Comparison of ENCODE assay signal across 8 cellular contexts in genomic region chr19:57280913-57281425, GRCh38. TPM values are rescaled to one million over a fixed set of nuclear protein-coding genes. Genes with fewer than 3 reads are reported as not detected.
DNase-seq lines count a peak whose midpoint lies in the region; ATAC-seq, FAIRE-seq and TF ChIP-seq lines count a peak whose summit lies in the region.

No MANE protein-coding gene starts in this region.

- peak overlapping the region; percentile 90 to 98 (median 96) for H3K27ac ChIP-seq in BLaER1 treated with 17β-estradiol and CSF1 and Interleukin-3, amounts not matched to agents 10 nM and 100 nM
- H3K27ac ChIP-seq in SJSA1 (peak overlapping the region; percentile 98), epithelial cell of prostate (peak overlapping the region; percentile 100)

- peaks cover 28 to 45% (median 43%) of the 10 kb centered on the region in 11 experiments for H3K36me3 ChIP-seq in BLaER1 treated with 17β-estradiol and CSF1 and Interleukin-3, amounts not matched to agents 10 nM and 100 nM
- H3K36me3 ChIP-seq in SJSA1, result peaks cover 41% of the 10 kb centered on the region

- ATAC-seq in HG02938 (IDR thresholded peaks at IDR 0.05; ENCODE audit: unreplicated experiment) (no peak), HG03039 (IDR thresholded peaks at IDR 0.05; ENCODE audit: unreplicated experiment) (no peak)

- no peaks in the 10 kb centered on the region for H3K9me3 ChIP-seq in BLaER1 treated with 17β-estradiol and CSF1 and Interleukin-3, amounts not matched to agents 10 nM and 100 nM (replicated peaks in 1 of 11)
- no peaks in the 10 kb centered on the region for H3K9me3 ChIP-seq in SJSA1 (replicated peaks)

- peaks cover 20 to 33% (median 27%) of the 10 kb centered on the region in 10 experiments for H3K4me1 ChIP-seq in BLaER1 treated with 17β-estradiol and CSF1 and Interleukin-3, amounts not matched to agents 10 nM and 100 nM
- peaks cover 14% of the 10 kb centered on the region for H3K4me1 ChIP-seq in SJSA1 (replicated peaks)

- TF ChIP-seq POLR2A in GM12892 (IDR thresholded peaks at IDR 0.05; ENCODE audit: low read depth, low read length), result no peak

- H3K4me2 ChIP-seq in BLaER1 treated with 17β-estradiol and CSF1 and Interleukin-3, amounts not matched to agents 10 nM and 100 nM, result peak overlapping the region; percentile 82 to 99 (median 95)

- DNase-seq in GM12892 (ENCODE audit: insufficient read length) (no peak), SJSA1 (ENCODE audit: low read depth in 1 of 2, low spot score in 2 of 2) (peak in 1 of 2 experiments; percentile 24), epithelial cell of prostate (ENCODE audit: low read depth, low spot score) (no peak), pons (ENCODE audit: low spot score) (peak; percentile 15), HuH-7.5 (ENCODE audit: low spot score) (no peak)

- H3K4me3 ChIP-seq in BLaER1 treated with 17β-estradiol and CSF1 and Interleukin-3, amounts not matched to agents 10 nM and 100 nM, result peak overlapping the region; percentile 67 to 100 (median 92)
- H3K4me3 ChIP-seq in SJSA1, result peak overlapping the region; percentile 66

- FAIRE-seq in GM12892 (lab: Jason Lieb, UNC), result peak; percentile 60

- no peaks in the 10 kb centered on the region for H3K27me3 ChIP-seq in BLaER1 treated with 17β-estradiol and CSF1 and Interleukin-3, amounts not matched to agents 10 nM and 100 nM
- no peaks in the 10 kb centered on the region for H3K27me3 ChIP-seq in SJSA1 (replicated peaks)

- peaks cover 39 to 54% (median 51%) of the 10 kb centered on the region in 11 experiments; a peak in 20 of 22 replicates for H4K20me1 ChIP-seq in BLaER1 treated with 17β-estradiol and CSF1 and Interleukin-3, amounts not matched to agents 10 nM and 100 nM

- H3K9ac ChIP-seq in BLaER1 treated with 17β-estradiol and CSF1 and Interleukin-3, amounts not matched to agents 10 nM and 100 nM, result peak overlapping the region; percentile 94 to 99 (median 98)

RNA-seq across cellular contexts. Expression of gene ZNF460, which starts 0.7 kb away (rescaled TPM):
- 11.9 TPM for polyA plus RNA-seq in GM12892 (2012; ENCODE audit: missing spikeins)
- 39.0 and 39.5 TPM in 2 replicates for total RNA-seq in SJSA1 (2014; rRNA removed; shearing (Covaris generic))

RNA-seq across cellular contexts. Expression of gene ZNF543, which starts 39.3 kb away (rescaled TPM):
- polyA plus RNA-seq in GM12892 (2012; ENCODE audit: missing spikeins), result 3.0 TPM
- 6.0 and 11.0 TPM in 2 replicates for total RNA-seq in SJSA1 (2014; rRNA removed; shearing (Covaris generic))

RNA-seq across cellular contexts. Expression of gene ZNF805, which starts 40.5 kb away (rescaled TPM):
- 3.2 TPM for polyA plus RNA-seq in GM12892 (2012; ENCODE audit: missing spikeins)
- 16.9 and 17.6 TPM in 2 replicates for total RNA-seq in SJSA1 (2014; rRNA removed; shearing (Covaris generic))

RNA-seq across cellular contexts. Expression of gene AURKC, which starts 50.1 kb away (rescaled TPM):
- 1.8 TPM for polyA plus RNA-seq in GM12892 (2012; ENCODE audit: missing spikeins)
- 0.89 TPM in 1 of 2 replicates, not detected in the other for total RNA-seq in SJSA1 (2014; rRNA removed; shearing (Covaris generic))
